Comparison of ENCODE assay signal across 15 cellular contexts in genomic region chr16:73171380-73171779, GRCh38.
DNase-seq lines count a peak whose midpoint lies in the region; ATAC-seq, FAIRE-seq and TF ChIP-seq lines count a peak whose summit lies in the region.
"Had no signal": no experiment of that assay in that cellular context is flagged by ENCODE, and none has a peak within 500 bp of the region (broad histone marks: within the 10 kb centered on the region; RNA-seq: fewer than 3 reads in every experiment).

No MANE protein-coding gene starts in this region.

- dilution Hi-C loops in keratinocyte (cut with MboI; ENCODE audit: extremely low pct_ligation_motif_present, low sequenced_read_pairs), result no loop called here

- H3K4me3 ChIP-seq in HAP-1, result no peak overlapping the region
- no peak overlapping the region for H3K4me3 ChIP-seq in keratinocyte (ENCODE audit: control insufficient read depth in 2 of 3, extremely low read depth in 1 of 3, insufficient read depth in 2 of 3, low read depth in 1 of 3, low read length in 3 of 3)
- H3K4me3 ChIP-seq: right atrium auricular region, SJSA1 had no signal

- H4K20me1 ChIP-seq in keratinocyte (ENCODE audit: control insufficient read depth, extremely low read depth, insufficient read depth, low read length), result no peaks in the 10 kb centered on the region

- intact Hi-C loops in Calu3 (cut with micrococcal nuclease; ENCODE audit: unreplicated experiment), result loop anchor here (2.0 to 5.0 kb wide), 3 partner anchors 27 to 339 kb away; no protein-coding TSS in a partner anchor

- no peak overlapping the region for H3K27ac Mint-ChIP-seq in Calu3 (ENCODE audit: unreplicated experiment)
- H3K27ac Mint-ChIP-seq in immature natural killer cell, result no peak overlapping the region

- FAIRE-seq in keratinocyte (lab: Jason Lieb, UNC), result no peak
- FAIRE-seq: endometrium had no signal

- CTCF ChIA-PET in Calu3 (lab: Charles Lee), result interaction anchor here (0.7 kb wide), 1 partner anchor 10 kb away, joined by 4 read pairs; no protein-coding TSS in a partner anchor

- no peak overlapping the region for H3K27ac ChIP-seq in keratinocyte (ENCODE audit: control insufficient read depth, insufficient read depth, low read length)
- H3K27ac ChIP-seq: SJSA1 had no signal

- H3K79me2 ChIP-seq in keratinocyte (ENCODE audit: control insufficient read depth, insufficient read depth, low read length), result no peaks in the 10 kb centered on the region

- H3K27me3 ChIP-seq in HAP-1 (ENCODE audit: low read depth) (no peaks in the 10 kb centered on the region), keratinocyte (ENCODE audit: control insufficient read depth, extremely low read depth, insufficient read depth, low read length) (peaks cover 3% of the 10 kb centered on the region)
- H3K27me3 ChIP-seq: BE2C, right atrium auricular region, SJSA1 had no signal

- BruUV-seq in Calu3 (replicated peaks; lab: Mats Ljungman, UMichigan), result no TSS peak

- in situ Hi-C loops in HAP-1 (cut with MboI; ENCODE audit: low sequenced_read_pairs), result no loop called here

- H3K9ac ChIP-seq in keratinocyte (ENCODE audit: control insufficient read depth, extremely low read depth, insufficient read depth, low read length), result peak overlapping the region; percentile 11

- H3K36me3 ChIP-seq in HAP-1 (replicated peaks), result no peaks in the 10 kb centered on the region
- H3K36me3 ChIP-seq in keratinocyte (ENCODE audit: control insufficient read depth in 2 of 2, extremely low read depth in 1 of 2, insufficient read depth in 2 of 2, low read length in 2 of 2), result no peaks in the 10 kb centered on the region
- H3K36me3 ChIP-seq: BE2C, right atrium auricular region, SJSA1 had no signal

- peaks cover 5% of the 10 kb centered on the region for H3K36me3 Mint-ChIP-seq in Calu3 (ENCODE audit: insufficient read depth, unreplicated experiment)
- no peaks in the 10 kb centered on the region for H3K36me3 Mint-ChIP-seq in immature natural killer cell

- H3K9me3 ChIP-seq in HAP-1 (no peaks in the 10 kb centered on the region), keratinocyte (ENCODE audit: control insufficient read depth, low read depth, low read length) (no peaks in the 10 kb centered on the region)
- H3K9me3 ChIP-seq: BE2C, right atrium auricular region, SJSA1 had no signal

- DNase-seq in Calu3, result no peak
- DNase-seq in HAP-1 (ENCODE audit: low spot score in 2 of 2), result peak; percentile 63 to 87
- peak; percentile 4 for DNase-seq in NCI-H774 (lab: John Stamatoyannopoulos, UW)
- no peak for DNase-seq in keratinocyte (ENCODE audit: low read depth, low spot score)
- no peak for DNase-seq in AG08395 (ENCODE audit: low spot score)
- no peak for DNase-seq in immature natural killer cell
- no peak for DNase-seq in HuH-7 (ENCODE audit: low spot score)
- DNase-seq: activated naive CD4-positive, alpha-beta T cell treated with anti-CD3 and anti-CD28 coated beads, Interleukin-2, amount 50 U/mL, for 16 hours; BE2C; glutamatergic neuron; stimulated activated CD4-positive, alpha-beta T cell treated with anti-CD3 and anti-CD28 coated beads, Interleukin-4, amount 100 ng/mL, for 24 hours had no signal

- no peak for ATAC-seq in GM21717 (IDR thresholded peaks at IDR 0.05; ENCODE audit: unreplicated experiment)

- H3K4me2 ChIP-seq in keratinocyte (ENCODE audit: control insufficient read depth, extremely low read depth, insufficient read depth, low read depth, low read length), result peak overlapping the region; percentile 60

- H3K4me1 ChIP-seq in HAP-1 (peaks cover 34% of the 10 kb centered on the region), keratinocyte (ENCODE audit: control insufficient read depth, extremely low read depth, insufficient read depth, low read length) (peaks cover 6% of the 10 kb centered on the region)

- H3K27me3 Mint-ChIP-seq in Calu3 (ENCODE audit: unreplicated experiment), result peaks cover 62% of the 10 kb centered on the region
- peaks cover 0 to 7% (median 0%) of the 10 kb centered on the region in 3 donors for H3K27me3 Mint-ChIP-seq in immature natural killer cell (ENCODE audit: low read depth in 3 of 3)

- H3K4me1 Mint-ChIP-seq in Calu3 (ENCODE audit: low read depth, unreplicated experiment) (peaks cover 24% of the 10 kb centered on the region), immature natural killer cell (peaks cover 6 to 13% of the 10 kb centered on the region in 2 donors)

- TF ChIP-seq CTCF in Calu3 (IDR thresholded peaks at IDR 0.05; ENCODE audit: unreplicated experiment), result no peak
- no peak for TF ChIP-seq CTCF in keratinocyte (optimal IDR thresholded peaks at IDR 0.05 in 1 of 3, IDR thresholded peaks at IDR 0.05 in 1 of 3, conservative IDR thresholded peaks at IDR 0.05 in 1 of 3; ENCODE audit: extremely low read depth in 1 of 3, insufficient read depth in 2 of 3, low read length in 3 of 3)

- peak overlapping the region; percentile 59 for H2AFZ ChIP-seq in keratinocyte (ENCODE audit: control insufficient read depth, low read length)

- peak overlapping the region; percentile 11 for H3K4me3 Mint-ChIP-seq in Calu3 (ENCODE audit: low read depth, unreplicated experiment)
- no peak overlapping the region for H3K4me3 Mint-ChIP-seq in immature natural killer cell

- no peaks in the 10 kb centered on the region for H3K9me1 ChIP-seq in keratinocyte (ENCODE audit: control insufficient read depth, extremely low read depth, insufficient read depth, low read length)

- H3K9me3 Mint-ChIP-seq in Calu3 (ENCODE audit: low read depth, unreplicated experiment), result no peaks in the 10 kb centered on the region
- peaks cover 0 to 5% (median 0%) of the 10 kb centered on the region in 6 donors for H3K9me3 Mint-ChIP-seq in immature natural killer cell

Comparison
In these comparisons a context has a peak if more than half of its experiments do, and no peak if none do; other contexts are left out.
1. DNase-seq: peak in HAP-1 (2 of 2) and NCI-H774 (single experiment); none in Calu3 (single experiment), keratinocyte (single experiment), AG08395 (single experiment), immature natural killer cell (0 of 3) and HuH-7 (single experiment).